12 cellular contexts compared by ENCODE assay signal in genomic region chr22:37310075-37310606, GRCh38. TPM values are rescaled to one million over a fixed set of nuclear protein-coding genes. Genes with fewer than 3 reads are reported as not detected.
A peak's percentile ranks its signal among the peaks of the same experiment; 100 is the strongest.
DNase-seq lines count a peak whose midpoint lies in the region; ATAC-seq, FAIRE-seq and TF ChIP-seq lines count a peak whose summit lies in the region.
"Had no signal": no experiment of that assay in that cellular context is flagged by ENCODE, and none has a peak within 500 bp of the region (broad histone marks: within the 10 kb centered on the region; RNA-seq: fewer than 3 reads in every experiment).

No MANE protein-coding gene starts in this region.

- H3K4me1 ChIP-seq in HepG2 (ENCODE audit: insufficient read depth, low read length): peaks cover 21% of the 10 kb centered on the region; the same call in 1 of the 2 replicates
- peaks cover 0 to 8% (median 0%) of the 10 kb centered on the region in 4 donors for H3K4me1 ChIP-seq in right lobe of liver
- H3K4me1 ChIP-seq in SK-N-SH (ENCODE audit: control insufficient read depth in 1 of 2, insufficient read depth in 2 of 2, low read depth in 1 of 2, low read length in 1 of 2): peaks cover 26 to 29% of the 10 kb centered on the region in 2 experiments; a peak in 3 of 4 replicates
- H3K4me1 ChIP-seq in upper lobe of right lung: peaks cover 55% of the 10 kb centered on the region
- peaks cover 11% of the 10 kb centered on the region for H3K4me1 ChIP-seq in neural progenitor cell
- H3K4me1 ChIP-seq in adrenal gland (replicated peaks in 1 of 2): peaks cover 22 to 34% of the 10 kb centered on the region in 2 donors

- TF ChIP-seq RAD21 in HepG2 (CRISPR knock-in tag; IDR thresholded peaks at IDR 0.05) (no peak), SK-N-SH (IDR thresholded peaks at IDR 0.05; ENCODE audit: low read length) (no peak; the same call in 1 of the 2 replicates)

- 12% methylated on average over 10 of the region's 11 CpGs for WGBS in HepG2 (ENCODE audit: low lambda C conversion rate)
- whole genome bisulfite sequencing in right lobe of liver (ENCODE audit: insufficient coverage, low coverage, low lambda C conversion rate, missing lambda C conversion rate): 68% methylated on average over 4 of the region's 11 CpGs
- 77% methylated on average over 11 of the region's 11 CpGs for WGBS in SK-N-SH (ENCODE audit: low lambda C conversion rate)
- WGBS in adrenal gland, 4 donors: 70 to 92% (median 74%) methylated on average over 6 to 11 of the region's 11 CpGs

- peaks cover 22% of the 10 kb centered on the region for H3K4me1 Mint-ChIP-seq in neural progenitor cell

- no peaks in the 10 kb centered on the region for H3K79me2 ChIP-seq in HepG2 (ENCODE audit: insufficient read depth, low read length)
- H3K79me2 ChIP-seq in SK-N-SH (ENCODE audit: insufficient read depth): no peaks in the 10 kb centered on the region
- H3K79me2 ChIP-seq in neural progenitor cell (ENCODE audit: low read depth): no peaks in the 10 kb centered on the region

- H3K9ac ChIP-seq in HepG2 (ENCODE audit: insufficient read depth, low read depth, low read length) (no peak overlapping the region), SK-N-SH (no peak overlapping the region), neural progenitor cell (no peak overlapping the region)

- H3K27me3 ChIP-seq in HepG2 (ENCODE audit: control insufficient read depth in 1 of 2, insufficient read depth in 2 of 2, low read length in 2 of 2): peaks cover 3 to 22% of the 10 kb centered on the region in 2 experiments; a peak in 4 of 5 replicates
- no peaks in the 10 kb centered on the region for H3K27me3 ChIP-seq in right lobe of liver
- no peaks in the 10 kb centered on the region for H3K27me3 ChIP-seq in SK-N-SH (ENCODE audit: insufficient read depth)
- no peaks in the 10 kb centered on the region for H3K27me3 ChIP-seq in upper lobe of right lung
- H3K27me3 ChIP-seq in neural progenitor cell: no peaks in the 10 kb centered on the region
- H3K27me3 ChIP-seq in adrenal gland: no peaks in the 10 kb centered on the region
- H3K27me3 ChIP-seq: BE2C had no signal

- intact Hi-C loops in HepG2 (cut with micrococcal nuclease; ENCODE audit: unreplicated experiment) (no loop called here), right lobe of liver (cut with DNase I) (loop anchor here in 1 of 2 donors (10.0 kb wide), 1 partner anchor 145 kb away; no protein-coding TSS in a partner anchor), upper lobe of right lung (cut with DNase I) (loop anchor here (10.0 kb wide), 1 partner anchor 125 kb away; no protein-coding TSS in a partner anchor), adrenal gland (cut with DNase I) (loop anchor here (10.0 kb wide), 1 partner anchor 115 kb away; the partner anchor contains the start of gene ELFN2 (in 2 of the 2))

- POLR2A ChIA-PET in HepG2 (lab: Yijun Ruan, JAX): no interaction called here
- POLR2A ChIA-PET in SK-N-SH (lab: Yijun Ruan, JAX): interaction anchor here (1.3 kb wide), 1 partner anchor 24 kb away, joined by 3 read pairs; no protein-coding TSS in a partner anchor

- H3K27ac Mint-ChIP-seq in neural progenitor cell: no peak overlapping the region
- H3K27ac Mint-ChIP-seq: GM23338 had no signal

- TF ChIP-seq POLR2A in HepG2 (IDR thresholded peaks at IDR 0.05; ENCODE audit: insufficient read depth in 1 of 2, low read depth in 2 of 2, low read length in 2 of 2): no peak
- TF ChIP-seq POLR2A in right lobe of liver (IDR thresholded peaks at IDR 0.05): no peak
- no peak for TF ChIP-seq POLR2A in adrenal gland (IDR thresholded peaks at IDR 0.05)

- FAIRE-seq in HepG2 (lab: Jason Lieb, UNC): no peak

- H3K4me3 ChIP-seq in HepG2 (replicated peaks in 1 of 3; ENCODE audit: insufficient read depth in 1 of 3, low read depth in 2 of 3, low read length in 3 of 3): no peak overlapping the region
- no peak overlapping the region for H3K4me3 ChIP-seq in right lobe of liver
- no peak overlapping the region for H3K4me3 ChIP-seq in SK-N-SH (ENCODE audit: low read depth in 2 of 2, low read length in 1 of 2)
- no peak overlapping the region for H3K4me3 ChIP-seq in upper lobe of right lung
- no peak overlapping the region for H3K4me3 ChIP-seq in neural progenitor cell
- H3K4me3 ChIP-seq in adrenal gland: no peak overlapping the region
- H3K4me3 ChIP-seq: GM23338 had no signal

- H4K20me1 ChIP-seq in HepG2 (ENCODE audit: insufficient read depth, low read length) (no peaks in the 10 kb centered on the region), SK-N-SH (ENCODE audit: insufficient read depth) (no peaks in the 10 kb centered on the region), neural progenitor cell (ENCODE audit: low read depth) (no peaks in the 10 kb centered on the region)

- H3K9me3 Mint-ChIP-seq in neural progenitor cell: no peaks in the 10 kb centered on the region
- H3K9me3 Mint-ChIP-seq: GM23338 had no signal

- in situ Hi-C loops in HepG2 (cut with HindIII; ENCODE audit: extremely low pct_ligation_motif_present, low pct_unique_long_range_greater_than_20kb): no loop called here

- ATAC-seq in HepG2 (no peak), right lobe of liver (no peak), upper lobe of right lung (peak; percentile 47)
- ATAC-seq: GM23338 had no signal

- H3K9me2 ChIP-seq in SK-N-SH: no peaks in the 10 kb centered on the region

- H3K27ac ChIP-seq in HepG2 (ENCODE audit: extremely low read length, insufficient read depth, low read length) (no peak overlapping the region), right lobe of liver (no peak overlapping the region), SK-N-SH (ENCODE audit: low read depth in 2 of 2, low read length in 1 of 2) (peak overlapping the region in 1 of 2 experiments; percentile 8; a peak in 1 of 4 replicates), upper lobe of right lung (peak overlapping the region; percentile 42), neural progenitor cell (no peak overlapping the region), adrenal gland (peak overlapping the region in 1 of 5 donors; percentile 0)

- H3F3A ChIP-seq in SK-N-SH (replicated peaks; ENCODE audit: insufficient read depth): peaks cover 30% of the 10 kb centered on the region
- peaks cover 30% of the 10 kb centered on the region for H3F3A ChIP-seq in neural progenitor cell (ENCODE audit: low read depth)

- TF ChIP-seq CTCF in HepG2 (CRISPR knock-in tag; IDR thresholded peaks at IDR 0.05): no peak
- TF ChIP-seq CTCF in right lobe of liver (IDR thresholded peaks at IDR 0.05): no peak
- TF ChIP-seq CTCF in SK-N-SH (IDR thresholded peaks at IDR 0.05): no peak
- no peak for TF ChIP-seq CTCF in upper lobe of right lung (IDR thresholded peaks at IDR 0.05)
- TF ChIP-seq CTCF in neural progenitor cell (IDR thresholded peaks at IDR 0.05): no peak
- no peak for TF ChIP-seq CTCF in adrenal gland (IDR thresholded peaks at IDR 0.05)

- peaks cover 21% of the 10 kb centered on the region for H3K27me3 Mint-ChIP-seq in neural progenitor cell (ENCODE audit: insufficient read depth, low read depth)

- TF ChIP-seq EP300 in HepG2 (IDR thresholded peaks at IDR 0.05; ENCODE audit: low read depth in 2 of 2, low read length in 2 of 2): no peak
- no peak for TF ChIP-seq EP300 in HepG2 (CRISPR knock-in tag; IDR thresholded peaks at IDR 0.05; ENCODE audit: borderline replicate concordance)
- no peak for TF ChIP-seq EP300 in SK-N-SH (IDR thresholded peaks at IDR 0.05; ENCODE audit: borderline replicate concordance in 1 of 2, low read depth in 1 of 2, low read length in 1 of 2)

- no peak for DNase-seq in HepG2 (ENCODE audit: low spot score)
- no peak for DNase-seq in right lobe of liver
- DNase-seq in SK-N-SH: no peak
- DNase-seq in left kidney (ENCODE audit: low read depth, low spot score): peak; percentile 54
- DNase-seq in upper lobe of right lung: no peak
- DNase-seq in NCI-H1417 treated with DMSO at 0.1 percent for 48 hours (lab: John Stamatoyannopoulos, UW): no peak
- DNase-seq in neural progenitor cell (ENCODE audit: low spot score): no peak
- no peak for DNase-seq in adrenal gland
- DNase-seq: BE2C, T1000 had no signal

- CTCF ChIA-PET in HepG2 (lab: Yijun Ruan, JAX; ENCODE audit: low intra/inter-chr PET ratio, low total read pairs): no interaction called here
- CTCF ChIA-PET in SK-N-SH (lab: Yijun Ruan, JAX): interaction anchor here (0.8 to 17.3 kb wide), 10 partner anchors 13 to 297 kb away, joined by 3 to 287 read pairs (median 4); partner anchors contain the start of gene ELFN2

- H3K4me2 ChIP-seq in HepG2 (ENCODE audit: low read depth, low read length): no peak overlapping the region
- no peak overlapping the region for H3K4me2 ChIP-seq in SK-N-SH
- H3K4me2 ChIP-seq in neural progenitor cell: no peak overlapping the region
- H3K4me2 ChIP-seq: GM23338 had no signal

- no TSS peak for BruUV-seq in HepG2 (replicated peaks; lab: Mats Ljungman, UMichigan)

- no peak overlapping the region for H2AFZ ChIP-seq in HepG2 (ENCODE audit: low read length)
- H2AFZ ChIP-seq in SK-N-SH (ENCODE audit: low read depth): no peak overlapping the region
- no peak overlapping the region for H2AFZ ChIP-seq in neural progenitor cell (replicated peaks)
- H2AFZ ChIP-seq: GM23338 had no signal

- no peaks in the 10 kb centered on the region for H3K36me3 Mint-ChIP-seq in neural progenitor cell

- H3K9me3 ChIP-seq in HepG2 (ENCODE audit: low read length) (no peaks in the 10 kb centered on the region), right lobe of liver (no peaks in the 10 kb centered on the region), SK-N-SH (no peaks in the 10 kb centered on the region), upper lobe of right lung (no peaks in the 10 kb centered on the region), neural progenitor cell (ENCODE audit: low read depth) (no peaks in the 10 kb centered on the region), adrenal gland (replicated peaks in 1 of 3) (no peaks in the 10 kb centered on the region)
- H3K9me3 ChIP-seq: BE2C had no signal

- H3K36me3 ChIP-seq in HepG2 (replicated peaks in 1 of 2; ENCODE audit: control insufficient read depth in 1 of 2, insufficient read depth in 2 of 2, low read length in 2 of 2) (no peaks in the 10 kb centered on the region), right lobe of liver (no peaks in the 10 kb centered on the region), SK-N-SH (replicated peaks in 1 of 2; ENCODE audit: control insufficient read depth in 1 of 2, insufficient read depth in 2 of 2, low read length in 1 of 2) (no peaks in the 10 kb centered on the region), upper lobe of right lung (no peaks in the 10 kb centered on the region), neural progenitor cell (no peaks in the 10 kb centered on the region), adrenal gland (replicated peaks in 1 of 2) (no peaks in the 10 kb centered on the region)
- H3K36me3 ChIP-seq: BE2C had no signal

- H3K4me3 Mint-ChIP-seq in neural progenitor cell: no peak overlapping the region
- H3K4me3 Mint-ChIP-seq: GM23338 had no signal

RNA-seq across cellular contexts. Expression of gene CYTH4, which starts 27.8 kb away (rescaled TPM):
- total RNA-seq in HepG2 (2016; rRNA removed; fragmentation: Illumina TruSeq; extraction: Trizol) (not detected in 2 replicates), right lobe of liver (10 to 100 TPM in 1 of 6 experiments, 1 to 10 TPM in 5; 2.9 to 12.8 (median 4.0) TPM), upper lobe of right lung (37.9 TPM), neural progenitor cell (ENCODE audit: low replicate concordance) (not detected in 2 replicates), adrenal gland (10 to 100 TPM; 16.4 to 80.7 (median 25.5) TPM)
- not detected in 2 replicates for total RNA-seq in HepG2 (2016; cell fraction: cytosol; rRNA removed; fragmentation: Illumina TruSeq; extraction: Trizol; ENCODE audit: low read depth)
- total RNA-seq in HepG2 (2016; cell fraction: insoluble cytoplasmic fraction; rRNA removed; fragmentation: Illumina TruSeq; extraction: Trizol): not detected in 2 replicates
- not detected in 2 replicates for total RNA-seq in HepG2 (2016; cell fraction: membrane; rRNA removed; fragmentation: Illumina TruSeq; extraction: Trizol)
- total RNA-seq in HepG2 (2016; cell fraction: nucleus; rRNA removed; fragmentation: Illumina TruSeq; extraction: Trizol): not detected in 2 replicates
- polyA plus RNA-seq in HepG2 (2011; rRNA removed) (not detected in 2 replicates), SK-N-SH (2012; rRNA removed) (0.03 and 0.07 TPM in 2 replicates), adrenal gland (10 to 100 TPM in 2 of 3 donors, 1 to 10 TPM in 1; 7.5 to 26.6 (median 11.5) TPM)
- polyA plus RNA-seq in HepG2 (2011; cell fraction: cytosol; rRNA removed): 0.01 and 0.03 TPM in 2 replicates
- 0.05 and 0.11 TPM in 2 replicates for polyA plus RNA-seq in HepG2 (2011; cell fraction: nucleus; rRNA removed)
- not detected in 2 replicates for polyA plus RNA-seq in HepG2 (2012)
- polyA plus RNA-seq in HepG2 (2016; cell fraction: cytosol; fragmentation: Illumina TruSeq; extraction: Trizol; ENCODE audit: low read depth): not detected in 2 replicates
- polyA plus RNA-seq in HepG2 (2016; cell fraction: insoluble cytoplasmic fraction; fragmentation: Illumina TruSeq; extraction: Trizol; ENCODE audit: low read depth): not detected in 2 replicates
- polyA plus RNA-seq in HepG2 (2016; cell fraction: membrane; fragmentation: Illumina TruSeq; extraction: Trizol; ENCODE audit: low read depth): not detected in 2 replicates
- polyA plus RNA-seq in HepG2 (2016; cell fraction: nucleus; fragmentation: Illumina TruSeq; extraction: Trizol; ENCODE audit: insufficient read depth, low read depth): not detected in 2 replicates
- not detected in 2 replicates for polyA minus RNA-seq in HepG2 (2011; rRNA and poly(A)+ RNA removed; ENCODE audit: low replicate concordance)
- polyA minus RNA-seq in HepG2 (2011; cell fraction: cytosol; rRNA and poly(A)+ RNA removed): not detected in 2 replicates
- not detected in 2 replicates for polyA minus RNA-seq in HepG2 (2011; cell fraction: nucleus; rRNA and poly(A)+ RNA removed)
- 0.01 and 0.04 TPM in 2 replicates for polyA plus RNA-seq in SK-N-SH (2012; cell fraction: cytosol; rRNA removed)
- polyA plus RNA-seq in SK-N-SH (2012; cell fraction: nucleus; rRNA removed): 0.08 and 0.13 TPM in 2 replicates
- total RNA-seq: GM23338 had no signal
- polyA plus RNA-seq: fibroblast of lung, GM23338 had no signal

Comparison
In these comparisons a context has a peak if more than half of its experiments do, and no peak if none do; other contexts are left out.
1. Of the 25 proteins assayed by ChIP-seq in both HepG2 and SK-N-SH: peak only in HepG2: none; only in SK-N-SH: MXI1; in both: none; in neither: 24.